In the genomic region with DNA sequence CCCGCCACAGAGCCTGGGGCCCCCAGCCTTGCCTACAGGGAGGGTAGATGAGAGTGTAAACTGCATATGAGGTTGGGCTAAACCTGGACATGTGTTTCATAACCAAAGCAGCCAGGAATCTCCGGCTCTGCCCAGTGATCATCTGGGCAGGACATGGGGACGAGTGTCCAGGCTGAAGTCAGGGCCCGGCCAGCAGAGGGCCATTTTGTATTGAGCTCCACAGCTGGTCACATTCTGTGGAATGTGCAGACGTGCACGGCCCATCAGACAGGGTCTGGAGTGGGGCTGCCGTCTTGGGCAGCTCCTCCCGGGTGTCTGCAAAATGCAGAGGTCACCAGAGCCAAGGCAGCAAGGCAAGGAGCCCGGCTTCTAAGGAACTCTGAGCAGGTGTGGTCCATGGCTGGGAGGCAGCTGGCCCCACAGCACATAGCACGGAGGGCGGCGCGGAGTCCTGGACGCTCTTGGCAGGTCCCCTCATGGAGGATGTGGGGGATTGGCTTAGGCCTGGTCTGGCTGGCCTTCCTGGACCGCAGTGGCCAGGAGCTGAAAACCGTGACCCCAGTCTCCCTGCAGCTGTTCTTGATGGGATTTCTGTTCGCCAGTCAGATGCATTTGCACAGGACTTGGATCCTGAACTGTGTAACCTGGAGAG, we compare ENCODE assay signal across 14 cellular contexts. TPM values are rescaled to one million over a fixed set of nuclear protein-coding genes. Genes with fewer than 3 reads are reported as not detected.
DNase-seq lines count a peak whose midpoint lies in the region; ATAC-seq and TF ChIP-seq lines count a peak whose summit lies in the region.
"Had no signal": no experiment of that assay in that cellular context is flagged by ENCODE, and none has a peak within 500 bp of the region (broad histone marks: within the 10 kb centered on the region; RNA-seq: fewer than 3 reads in every experiment).

No MANE protein-coding gene starts in this region.

- H3K4me1 ChIP-seq in left lung, result peaks cover 0 to under 1% of the 10 kb centered on the region in 2 donors
- H3K4me1 ChIP-seq in smooth muscle cell (ENCODE audit: low read depth), result no peaks in the 10 kb centered on the region

- no peak overlapping the region for H3K4me3 ChIP-seq in left lung
- no peak overlapping the region for H3K4me3 ChIP-seq in smooth muscle cell
- H3K4me3 ChIP-seq: GM12878 had no signal

- H3K9me3 ChIP-seq in left lung (no peaks in the 10 kb centered on the region), smooth muscle cell (replicated peaks; ENCODE audit: low read depth) (no peaks in the 10 kb centered on the region)

- peaks cover 10% of the 10 kb centered on the region for H4K20me1 ChIP-seq in smooth muscle cell (ENCODE audit: low read depth)

- no peaks in the 10 kb centered on the region for H3F3A ChIP-seq in smooth muscle cell (ENCODE audit: low read depth)

- no peak overlapping the region for H3K4me2 ChIP-seq in smooth muscle cell

- no peaks in the 10 kb centered on the region for H3K36me3 ChIP-seq in left lung
- H3K36me3 ChIP-seq in smooth muscle cell (ENCODE audit: low read depth), result no peaks in the 10 kb centered on the region

- TF ChIP-seq CTCF in left lung (IDR thresholded peaks at IDR 0.05), result peak in 1 of 2 donors; percentile 12
- TF ChIP-seq CTCF in smooth muscle cell (IDR thresholded peaks at IDR 0.05; ENCODE audit: borderline replicate concordance, insufficient read depth, poor library complexity, severe bottlenecking), result peak; percentile 20
- TF ChIP-seq CTCF in GM13976 (IDR thresholded peaks at IDR 0.05; ENCODE audit: borderline replicate concordance, control extremely low read depth, extremely low read depth, insufficient read depth, missing control alignments), result no peak

- intact Hi-C loops in left lung (cut with DNase I), result no loop called here

- ATAC-seq in left lung, result peak; percentile 53
- ATAC-seq: GM12878; stimulated activated memory B cell treated with anti-CD40 and anti-IgM and Interleukin-4, amounts not matched to agents 10 μg/mL and 1 μg/mL and 100 μg/mL, for 72 hours had no signal

- 85% methylated on average over 17 of the region's 17 CpGs for WGBS in smooth muscle cell (ENCODE audit: low lambda C conversion rate)

- no peaks in the 10 kb centered on the region for H3K79me2 ChIP-seq in smooth muscle cell (ENCODE audit: low read depth)

- H3K27ac ChIP-seq in left lung, result no peak overlapping the region
- no peak overlapping the region for H3K27ac ChIP-seq in smooth muscle cell (ENCODE audit: low read depth)

- no peak overlapping the region for H3K9ac ChIP-seq in smooth muscle cell (ENCODE audit: low read depth)

- DNase-seq in dermis blood vessel endothelial cell (peak; percentile 13), left lung (peak in 1 of 2 donors; percentile 65), smooth muscle cell (lab: John Stamatoyannopoulos, UW; ENCODE audit: unreplicated experiment) (no peak), activated gamma-delta T cell (lab: John Stamatoyannopoulos, UW) (no peak), GM13976 (ENCODE audit: low spot score) (no peak)
- no peak for DNase-seq in activated CD4-positive, alpha-beta T cell treated with anti-CD3 and anti-CD28 coated beads, Interleukin-2, amount 50 U/mL, for 4 hours
- DNase-seq: effector memory CD4-positive, alpha-beta T cell; immature natural killer cell; NCI-H1694; NCI-H526; SHP77 treated with DMSO at 0.1 percent for 48 hours had no signal

- no peak overlapping the region for H2AFZ ChIP-seq in smooth muscle cell (ENCODE audit: low read depth)

- in situ Hi-C loops in GM13976 (cut with MboI; ENCODE audit: low sequenced_read_pairs, unreplicated experiment), result loop anchor here (25.0 kb wide), 3 partner anchors 99 to 624 kb away; partner anchors contain the start of gene TRPM2

- peak; percentile 6; the same call in 1 of the 2 replicates for TF ChIP-seq RAD21 in Ishikawa (IDR thresholded peaks at IDR 0.05; ENCODE audit: low read depth)

- H3K27me3 ChIP-seq in left lung (peaks cover 0 to 4% of the 10 kb centered on the region in 2 donors), smooth muscle cell (ENCODE audit: low read depth) (no peaks in the 10 kb centered on the region)

- TF ChIP-seq EP300 in Ishikawa (IDR thresholded peaks at IDR 0.05; ENCODE audit: borderline replicate concordance), result no peak

TF ChIP-seq in Ishikawa, 13 proteins besides CTCF, POLR2A, EP300 and RAD21:
- TF ChIP-seq NFIC (IDR thresholded peaks at IDR 0.05), result no peak
- TF ChIP-seq, protein P1, sequence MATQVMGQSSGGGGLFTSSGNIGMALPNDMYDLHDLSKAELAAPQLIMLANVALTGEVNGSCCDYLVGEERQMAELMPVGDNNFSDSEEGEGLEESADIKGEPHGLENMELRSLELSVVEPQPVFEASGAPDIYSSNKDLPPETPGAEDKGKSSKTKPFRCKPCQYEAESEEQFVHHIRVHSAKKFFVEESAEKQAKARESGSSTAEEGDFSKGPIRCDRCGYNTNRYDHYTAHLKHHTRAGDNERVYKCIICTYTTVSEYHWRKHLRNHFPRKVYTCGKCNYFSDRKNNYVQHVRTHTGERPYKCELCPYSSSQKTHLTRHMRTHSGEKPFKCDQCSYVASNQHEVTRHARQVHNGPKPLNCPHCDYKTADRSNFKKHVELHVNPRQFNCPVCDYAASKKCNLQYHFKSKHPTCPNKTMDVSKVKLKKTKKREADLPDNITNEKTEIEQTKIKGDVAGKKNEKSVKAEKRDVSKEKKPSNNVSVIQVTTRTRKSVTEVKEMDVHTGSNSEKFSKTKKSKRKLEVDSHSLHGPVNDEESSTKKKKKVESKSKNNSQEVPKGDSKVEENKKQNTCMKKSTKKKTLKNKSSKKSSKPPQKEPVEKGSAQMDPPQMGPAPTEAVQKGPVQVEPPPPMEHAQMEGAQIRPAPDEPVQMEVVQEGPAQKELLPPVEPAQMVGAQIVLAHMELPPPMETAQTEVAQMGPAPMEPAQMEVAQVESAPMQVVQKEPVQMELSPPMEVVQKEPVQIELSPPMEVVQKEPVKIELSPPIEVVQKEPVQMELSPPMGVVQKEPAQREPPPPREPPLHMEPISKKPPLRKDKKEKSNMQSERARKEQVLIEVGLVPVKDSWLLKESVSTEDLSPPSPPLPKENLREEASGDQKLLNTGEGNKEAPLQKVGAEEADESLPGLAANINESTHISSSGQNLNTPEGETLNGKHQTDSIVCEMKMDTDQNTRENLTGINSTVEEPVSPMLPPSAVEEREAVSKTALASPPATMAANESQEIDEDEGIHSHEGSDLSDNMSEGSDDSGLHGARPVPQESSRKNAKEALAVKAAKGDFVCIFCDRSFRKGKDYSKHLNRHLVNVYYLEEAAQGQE (IDR thresholded peaks at IDR 0.05; ENCODE audit: low read depth), result no peak
- TF ChIP-seq EGR1 (IDR thresholded peaks at IDR 0.05), result no peak

RNA-seq across cellular contexts. Expression of gene LRRC3, which starts 6.3 kb away (rescaled TPM):
- total RNA-seq in dermis blood vessel endothelial cell (1.9 and 2.1 TPM in 2 replicates), left lung (1 to 10 TPM; 2.4 to 5.7 TPM), smooth muscle cell (3.3 and 4.9 TPM in 2 replicates)
- polyA plus RNA-seq in smooth muscle cell, result 5.3 and 5.8 TPM in 2 replicates
